In genomic region chr3:38036286-38036685, GRCh38 we compare ENCODE assay signal across 24 cellular contexts. TPM values are rescaled to one million over a fixed set of nuclear protein-coding genes. Genes with fewer than 3 reads are reported as not detected.
DNase-seq lines count a peak whose midpoint lies in the region; ATAC-seq and TF ChIP-seq lines count a peak whose summit lies in the region.
"Had no signal": no experiment of that assay in that cellular context is flagged by ENCODE, and none has a peak within 500 bp of the region (broad histone marks: within the 10 kb centered on the region; RNA-seq: fewer than 3 reads in every experiment).

No MANE protein-coding gene starts in this region.

- H3K9me3 Mint-ChIP-seq in activated CD8-positive, alpha-beta T cell treated with anti-CD3 and anti-CD28 coated beads, Interleukin-2, amount 10 ng/mL, durations not matched to agents 7 days and 5 days (ENCODE audit: insufficient read depth), result no peaks in the 10 kb centered on the region
- peaks cover 9% of the 10 kb centered on the region for H3K9me3 Mint-ChIP-seq in activated CD8-positive, alpha-beta T cell treated with anti-CD3 and anti-CD28 coated beads for 36 hours
- H3K9me3 Mint-ChIP-seq in GM23338 (no peaks in the 10 kb centered on the region; the same call in 1 of the 3 replicates), type B pancreatic cell (peaks cover 5% of the 10 kb centered on the region)
- H3K9me3 Mint-ChIP-seq: HFFc6 had no signal

- no peak for DNase-seq in activated CD8-positive, alpha-beta T cell treated with anti-CD3 and anti-CD28 coated beads, Interleukin-2, amount 10 ng/mL, durations not matched to agents 7 days and 5 days
- no peak for DNase-seq in activated CD8-positive, alpha-beta T cell treated with anti-CD3 and anti-CD28 coated beads for 36 hours
- DNase-seq in GM23338 (ENCODE audit: low spot score) (no peak), ecto neural progenitor cell (ENCODE audit: low spot score) (peak; percentile 12), type B pancreatic cell (ENCODE audit: extremely low spot score, unreplicated experiment) (no peak), NCI-H1694 (lab: John Stamatoyannopoulos, UW) (no peak), body of pancreas (no peak)
- DNase-seq: ACHN, BE2C, GOT3, HFFc6, KBM-7, MV-4-11, NCI-H1105, NCI-H1436 treated with DMSO at 0.1 percent for 48 hours, NCI-H1930, NCI-H2107, NCI-H446, NCI-H524 treated with DMSO at 0.1 percent for 48 hours, NCI-H774, SJCRH30 had no signal

- ATAC-seq in activated CD8-positive, alpha-beta T cell treated with anti-CD3 and anti-CD28 coated beads, Interleukin-2, amount 10 ng/mL, durations not matched to agents 7 days and 5 days, result no peak
- ATAC-seq in activated CD8-positive, alpha-beta T cell treated with anti-CD3 and anti-CD28 coated beads for 36 hours, result no peak
- no peak for ATAC-seq in GM23338
- ATAC-seq in body of pancreas, result no peak

- H3K4me3 ChIP-seq in GM23338, result no peak overlapping the region
- no peak overlapping the region for H3K4me3 ChIP-seq in body of pancreas
- H3K4me3 ChIP-seq: HAP-1, SJCRH30 had no signal

- H3K79me2 ChIP-seq in GM23338 (replicated peaks; ENCODE audit: insufficient read depth), result no peaks in the 10 kb centered on the region

- POLR2A ChIA-PET in activated CD8-positive, alpha-beta T cell treated with anti-CD3 and anti-CD28 coated beads, Interleukin-2, amount 10 ng/mL, durations not matched to agents 7 days and 5 days (lab: Charles Lee), result no interaction called here
- POLR2A ChIA-PET in activated CD8-positive, alpha-beta T cell treated with anti-CD3 and anti-CD28 coated beads for 36 hours (lab: Charles Lee), result no interaction called here

- no peak overlapping the region for H3K4me3 Mint-ChIP-seq in activated CD8-positive, alpha-beta T cell treated with anti-CD3 and anti-CD28 coated beads, Interleukin-2, amount 10 ng/mL, durations not matched to agents 7 days and 5 days
- no peak overlapping the region for H3K4me3 Mint-ChIP-seq in activated CD8-positive, alpha-beta T cell treated with anti-CD3 and anti-CD28 coated beads for 36 hours
- H3K4me3 Mint-ChIP-seq in GM23338 (no peak overlapping the region), type B pancreatic cell (no peak overlapping the region)
- H3K4me3 Mint-ChIP-seq: HFFc6 had no signal

- peaks cover 19% of the 10 kb centered on the region for H3K27me3 Mint-ChIP-seq in activated CD8-positive, alpha-beta T cell treated with anti-CD3 and anti-CD28 coated beads, Interleukin-2, amount 10 ng/mL, durations not matched to agents 7 days and 5 days (ENCODE audit: low read depth)
- peaks cover 15% of the 10 kb centered on the region for H3K27me3 Mint-ChIP-seq in activated CD8-positive, alpha-beta T cell treated with anti-CD3 and anti-CD28 coated beads for 36 hours
- H3K27me3 Mint-ChIP-seq in GM23338 (ENCODE audit: insufficient read depth, low read depth, poor library complexity) (peaks cover 28% of the 10 kb centered on the region), type B pancreatic cell (peaks cover 32% of the 10 kb centered on the region)

- no peaks in the 10 kb centered on the region for H3K9me2 ChIP-seq in GM23338 (ENCODE audit: insufficient read depth)

- H3K36me3 Mint-ChIP-seq in activated CD8-positive, alpha-beta T cell treated with anti-CD3 and anti-CD28 coated beads, Interleukin-2, amount 10 ng/mL, durations not matched to agents 7 days and 5 days (ENCODE audit: low read depth), result peaks cover 6% of the 10 kb centered on the region
- peaks cover 7% of the 10 kb centered on the region for H3K36me3 Mint-ChIP-seq in activated CD8-positive, alpha-beta T cell treated with anti-CD3 and anti-CD28 coated beads for 36 hours (ENCODE audit: low read depth)
- H3K36me3 Mint-ChIP-seq in GM23338 (ENCODE audit: low read depth) (no peaks in the 10 kb centered on the region), type B pancreatic cell (peaks cover 5% of the 10 kb centered on the region)

- H3K27ac ChIP-seq in GM23338 (ENCODE audit: low read depth) (no peak overlapping the region), body of pancreas (no peak overlapping the region)
- H3K27ac ChIP-seq: SJCRH30 had no signal

- intact Hi-C loops in activated CD8-positive, alpha-beta T cell treated with anti-CD3 and anti-CD28 coated beads for 36 hours (cut with micrococcal nuclease), result no loop called here
- intact Hi-C loops in body of pancreas (cut with DNase I), result no loop called here

- H3K27ac Mint-ChIP-seq in activated CD8-positive, alpha-beta T cell treated with anti-CD3 and anti-CD28 coated beads, Interleukin-2, amount 10 ng/mL, durations not matched to agents 7 days and 5 days, result peak overlapping the region; percentile 58
- no peak overlapping the region for H3K27ac Mint-ChIP-seq in activated CD8-positive, alpha-beta T cell treated with anti-CD3 and anti-CD28 coated beads for 36 hours
- H3K27ac Mint-ChIP-seq in GM23338 (no peak overlapping the region), type B pancreatic cell (peak overlapping the region; percentile 16)
- H3K27ac Mint-ChIP-seq: HFFc6 had no signal

- 90 to 91% methylated on average over 5 of the region's 5 CpGs for WGBS in body of pancreas, 2 donors

- no peaks in the 10 kb centered on the region for H4K20me1 ChIP-seq in GM23338 (replicated peaks; ENCODE audit: insufficient read depth)

- peaks cover 44% of the 10 kb centered on the region for H3K4me1 Mint-ChIP-seq in activated CD8-positive, alpha-beta T cell treated with anti-CD3 and anti-CD28 coated beads, Interleukin-2, amount 10 ng/mL, durations not matched to agents 7 days and 5 days (ENCODE audit: low read depth)
- peaks cover 31% of the 10 kb centered on the region for H3K4me1 Mint-ChIP-seq in activated CD8-positive, alpha-beta T cell treated with anti-CD3 and anti-CD28 coated beads for 36 hours (ENCODE audit: low read depth)
- H3K4me1 Mint-ChIP-seq in GM23338 (peaks cover 22% of the 10 kb centered on the region), type B pancreatic cell (ENCODE audit: unreplicated experiment) (peaks cover 25% of the 10 kb centered on the region)

- H2AFZ ChIP-seq in GM23338, result peak overlapping the region; percentile 89

- CTCF ChIA-PET in activated CD8-positive, alpha-beta T cell treated with anti-CD3 and anti-CD28 coated beads, Interleukin-2, amount 10 ng/mL, durations not matched to agents 7 days and 5 days (lab: Charles Lee), result no interaction called here
- CTCF ChIA-PET in activated CD8-positive, alpha-beta T cell treated with anti-CD3 and anti-CD28 coated beads for 36 hours (lab: Charles Lee), result no interaction called here

- H3K36me3 ChIP-seq in GM23338 (ENCODE audit: insufficient read depth) (no peaks in the 10 kb centered on the region), body of pancreas (replicated peaks in 1 of 2; ENCODE audit: insufficient read depth in 1 of 2, low read depth in 2 of 2) (no peaks in the 10 kb centered on the region)
- H3K36me3 ChIP-seq: BE2C, HAP-1, SJCRH30 had no signal

- H3K27me3 ChIP-seq in GM23338 (ENCODE audit: insufficient read depth) (peaks cover 40% of the 10 kb centered on the region), body of pancreas (peaks cover 0 to 7% of the 10 kb centered on the region in 2 donors)
- H3K27me3 ChIP-seq: BE2C, SJCRH30 had no signal

- no peak for TF ChIP-seq POLR2A in body of pancreas (IDR thresholded peaks at IDR 0.05)

- H3F3A ChIP-seq in GM23338 (replicated peaks; ENCODE audit: low read depth), result no peaks in the 10 kb centered on the region; the same call in 1 of the 2 replicates

- no peaks in the 10 kb centered on the region; the same call in 1 of the 2 replicates for H3K4me1 ChIP-seq in GM23338 (ENCODE audit: insufficient read depth)
- peaks cover 9% of the 10 kb centered on the region for H3K4me1 ChIP-seq in body of pancreas
- H3K4me1 ChIP-seq: BE2C, HAP-1, SJCRH30 had no signal

- H3K4me2 ChIP-seq in GM23338, result no peak overlapping the region

- TF ChIP-seq CTCF in activated CD8-positive, alpha-beta T cell treated with anti-CD3 and anti-CD28 coated beads for 36 hours (IDR thresholded peaks at IDR 0.05), result no peak
- TF ChIP-seq CTCF in GM23338 (conservative IDR thresholded peaks at IDR 0.05; ENCODE audit: low read depth in 2 of 2), result no peak
- no peak for TF ChIP-seq CTCF in type B pancreatic cell (conservative IDR thresholded peaks at IDR 0.05)
- no peak for TF ChIP-seq CTCF in body of pancreas (IDR thresholded peaks at IDR 0.05)

- no peaks in the 10 kb centered on the region for H3K9me3 ChIP-seq in body of pancreas
- H3K9me3 ChIP-seq: BE2C, HAP-1, SJCRH30 had no signal

TF ChIP-seq in GM23338, 12 proteins besides CTCF, POLR2A, EP300 and RAD21 (continues in another document):
- TF ChIP-seq POLR2AphosphoS5 (IDR thresholded peaks at IDR 0.05; ENCODE audit: low read depth) (no peak), STAT1 (IDR thresholded peaks at IDR 0.05; ENCODE audit: unreplicated experiment) (no peak)

RNA-seq across cellular contexts. Expression of gene DLEC1, which starts 2.7 kb away (rescaled TPM):
- total RNA-seq in activated CD8-positive, alpha-beta T cell treated with anti-CD3 and anti-CD28 coated beads, Interleukin-2, amount 10 ng/mL, durations not matched to agents 7 days and 5 days, result under 1 TPM; 0.26 to 0.60 TPM
- total RNA-seq in activated CD8-positive, alpha-beta T cell treated with anti-CD3 and anti-CD28 coated beads for 36 hours, result under 1 TPM; 0.20 to 0.36 TPM
- 0.19 and 0.31 TPM in 2 replicates for total RNA-seq in GM23338 (2014; rRNA removed; shearing (Covaris generic))
- polyA plus RNA-seq in GM23338 (2016; fragmentation: Nextera tagmentation; extraction: Ambion mirVana), result 0.66 and 0.71 TPM in 2 replicates
- total RNA-seq in type B pancreatic cell (ENCODE audit: low replicate concordance), result 0.76 and 3.2 TPM in 2 replicates
- 1 to 10 TPM in 1 of 2 donors, under 1 TPM in 1; 0.78 to 1.3 TPM for total RNA-seq in body of pancreas
- total RNA-seq: LHCN-M2, SJCRH30 had no signal

RNA-seq across cellular contexts. Expression of gene PLCD1, which starts 6.8 kb away (rescaled TPM):
- 10 to 100 TPM in 1 of 2 experiments, 1 to 10 TPM in 1; 9.7 to 10.1 TPM for total RNA-seq in activated CD8-positive, alpha-beta T cell treated with anti-CD3 and anti-CD28 coated beads, Interleukin-2, amount 10 ng/mL, durations not matched to agents 7 days and 5 days
- total RNA-seq in activated CD8-positive, alpha-beta T cell treated with anti-CD3 and anti-CD28 coated beads for 36 hours, result 1 to 10 TPM; 6.2 to 8.2 TPM
- 21.3 and 24.4 TPM in 2 replicates for total RNA-seq in GM23338 (2014; rRNA removed; shearing (Covaris generic))
- 15.3 and 16.0 TPM in 2 replicates for polyA plus RNA-seq in GM23338 (2016; fragmentation: Nextera tagmentation; extraction: Ambion mirVana)
- total RNA-seq in type B pancreatic cell (ENCODE audit: low replicate concordance) (28.7 and 31.6 TPM in 2 replicates), body of pancreas (10 to 100 TPM in 1 of 2 donors, 1 to 10 TPM in 1; 7.9 to 12.2 TPM)

RNA-seq across cellular contexts. Expression of gene VILL, which starts 45.7 kb away (rescaled TPM):
- 10 to 100 TPM; 14.6 to 15.1 TPM for total RNA-seq in activated CD8-positive, alpha-beta T cell treated with anti-CD3 and anti-CD28 coated beads, Interleukin-2, amount 10 ng/mL, durations not matched to agents 7 days and 5 days
- total RNA-seq in activated CD8-positive, alpha-beta T cell treated with anti-CD3 and anti-CD28 coated beads for 36 hours, result 10 to 100 TPM; 11.4 to 11.7 TPM
- total RNA-seq in GM23338 (2014; rRNA removed; shearing (Covaris generic)), result 4.2 and 9.8 TPM in 2 replicates
- polyA plus RNA-seq in GM23338 (2016; fragmentation: Nextera tagmentation; extraction: Ambion mirVana), result 2.7 and 3.4 TPM in 2 replicates
- 14.2 and 16.9 TPM in 2 replicates for total RNA-seq in type B pancreatic cell (ENCODE audit: low replicate concordance)
- 10 to 100 TPM in 1 of 2 donors, 1 to 10 TPM in 1; 3.6 to 10.4 TPM for total RNA-seq in body of pancreas
- total RNA-seq: MCF 10A had no signal

Comparison
In these comparisons a context has a peak if more than half of its experiments do, and no peak if none do; other contexts are left out.
1. H3K27ac Mint-ChIP-seq: peak in activated CD8-positive, alpha-beta T cell treated with anti-CD3 and anti-CD28 coated beads, Interleukin-2, amount 10 ng/mL, durations not matched to agents 7 days and 5 days (single experiment) and type B pancreatic cell (single experiment); none in activated CD8-positive, alpha-beta T cell treated with anti-CD3 and anti-CD28 coated beads for 36 hours (single experiment) and GM23338 (single experiment).